ENCODE assay signal across 8 cellular contexts in the genomic region with DNA sequence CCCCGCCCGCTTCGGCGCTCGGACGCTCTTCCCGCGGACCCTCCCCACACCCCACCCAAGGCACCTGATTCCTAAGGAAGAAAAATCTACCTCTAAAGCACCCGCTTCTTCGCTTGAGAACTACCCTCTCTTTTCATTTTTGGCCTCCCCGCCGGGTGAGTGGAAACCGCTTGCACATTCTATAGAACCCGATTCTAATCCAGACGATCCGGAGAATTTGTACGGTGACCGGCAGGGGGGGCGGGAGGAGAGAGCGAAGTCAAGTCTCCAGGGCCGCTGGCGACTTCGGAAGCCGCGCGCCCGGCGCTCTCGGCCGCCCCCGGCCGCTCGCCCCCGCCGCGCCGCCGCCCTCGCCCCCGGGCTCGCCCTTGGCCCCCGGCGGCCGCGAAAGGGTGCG. TPM values are rescaled to one million over a fixed set of nuclear protein-coding genes. Genes with fewer than 3 reads are reported as not detected.
A peak's percentile ranks its signal among the peaks of the same experiment; 100 is the strongest.
DNase-seq lines count a peak whose midpoint lies in the region; ATAC-seq lines count a peak whose summit lies in the region.

A gene (plus strand): TSS at position 262 of the 397 bp plus-strand sequence. CDS start 221 bp downstream, outside the sequence.

- no peaks in the 10 kb centered on the region for H3K27me3 ChIP-seq in SJCRH30
- no peaks in the 10 kb centered on the region for H3K27me3 ChIP-seq in skeletal muscle tissue (ENCODE audit: control insufficient read depth in 3 of 3, insufficient read depth in 3 of 3, low read length in 3 of 3)

- H3K27ac ChIP-seq in SJCRH30 (peak within 1 kb of the TSS; percentile 93), skeletal muscle tissue (ENCODE audit: low read depth, low read length) (peak within 1 kb of the TSS; percentile 99)

- H3K4me1 Mint-ChIP-seq in central memory CD8-positive, alpha-beta T cell, result peaks cover 9% of the 10 kb centered on the region

- H3K9ac ChIP-seq in skeletal muscle tissue (ENCODE audit: low read depth in 1 of 3, low read length in 3 of 3), result peak within 1 kb of the TSS; percentile 77 to 98 (median 97)

- ATAC-seq in central memory CD8-positive, alpha-beta T cell (replicated peaks; ENCODE audit: extremely low read depth, poor library complexity, severe bottlenecking), result peak; percentile 28
- ATAC-seq in GM21423 (IDR thresholded peaks at IDR 0.05; ENCODE audit: unreplicated experiment), result no peak

- H3K4me3 ChIP-seq in SJCRH30 (peak within 1 kb of the TSS; percentile 95), skeletal muscle tissue (ENCODE audit: low read length in 3 of 3) (peak within 1 kb of the TSS; percentile 73 to 95 (median 92))

- H3K27ac Mint-ChIP-seq in central memory CD8-positive, alpha-beta T cell (ENCODE audit: low read depth), result no peak within 1 kb of the TSS

- H3K36me3 ChIP-seq in SJCRH30 (peaks cover 31% of the 10 kb centered on the region), skeletal muscle tissue (ENCODE audit: control insufficient read depth in 3 of 3, insufficient read depth in 3 of 3, low read length in 3 of 3) (peaks cover 19 to 28% (median 28%) of the 10 kb centered on the region in 3 donors)

- peak; percentile 68 for DNase-seq in activated effector memory CD4-positive, alpha-beta T cell treated with anti-CD3 and anti-CD28 coated beads, Interleukin-2, amount 50 U/mL, for 16 hours
- no peak for DNase-seq in activated effector memory CD4-positive, alpha-beta T cell treated with Interleukin-2 at 50 U/mL for 16 hours
- DNase-seq in SJCRH30, result peak; percentile 71 to 72
- DNase-seq in central memory CD8-positive, alpha-beta T cell (ENCODE audit: low spot score in 2 of 2), result no peak
- DNase-seq in islet precursor cell, result peak; percentile 89
- no peak for DNase-seq in mesenteric fat pad (ENCODE audit: low spot score)

- H3K9me3 ChIP-seq in SJCRH30 (replicated peaks) (no peaks in the 10 kb centered on the region), skeletal muscle tissue (ENCODE audit: control insufficient read depth in 3 of 3, low read length in 3 of 3) (no peaks in the 10 kb centered on the region)

- peak within 1 kb of the TSS; percentile 63 for H3K4me3 Mint-ChIP-seq in central memory CD8-positive, alpha-beta T cell

- H3K4me1 ChIP-seq in SJCRH30, result peaks cover 11% of the 10 kb centered on the region; the same call in 1 of the 2 replicates
- peaks cover 0 to 14% (median 10%) of the 10 kb centered on the region in 3 donors for H3K4me1 ChIP-seq in skeletal muscle tissue (ENCODE audit: control insufficient read depth in 3 of 3, insufficient read depth in 3 of 3, low read length in 3 of 3)

- H3K36me3 Mint-ChIP-seq in central memory CD8-positive, alpha-beta T cell (ENCODE audit: insufficient read depth), result peaks cover 3% of the 10 kb centered on the region

- no peaks in the 10 kb centered on the region for H3K9me3 Mint-ChIP-seq in central memory CD8-positive, alpha-beta T cell

- H3K27me3 Mint-ChIP-seq in central memory CD8-positive, alpha-beta T cell, result peaks cover 81% of the 10 kb centered on the region

RNA-seq across cellular contexts. Expression of the gene that starts here (rescaled TPM):
- total RNA-seq in SJCRH30 (2014; rRNA removed; shearing (Covaris generic)), result 29.3 and 32.2 TPM in 2 replicates
- total RNA-seq in skeletal muscle tissue (116 TPM), mesenteric fat pad (1.3 TPM)

Comparison
In these comparisons a context has a peak if more than half of its experiments do, and no peak if none do; other contexts are left out.
1. RNA of the gene that starts here (total RNA-seq): 116 TPM in skeletal muscle tissue (single experiment) and 29.3 to 32.2 TPM in SJCRH30; 1.3 TPM in mesenteric fat pad (single experiment); every median in the first group is over 10 times any median in the second.
2. DNase-seq: peak in activated effector memory CD4-positive, alpha-beta T cell treated with anti-CD3 and anti-CD28 coated beads, Interleukin-2, amount 50 U/mL, for 16 hours (single experiment), SJCRH30 (2 of 2) and islet precursor cell (single experiment); none in activated effector memory CD4-positive, alpha-beta T cell treated with Interleukin-2 at 50 U/mL for 16 hours (single experiment), central memory CD8-positive, alpha-beta T cell (0 of 2) and mesenteric fat pad (single experiment).